In the genomic region with DNA sequence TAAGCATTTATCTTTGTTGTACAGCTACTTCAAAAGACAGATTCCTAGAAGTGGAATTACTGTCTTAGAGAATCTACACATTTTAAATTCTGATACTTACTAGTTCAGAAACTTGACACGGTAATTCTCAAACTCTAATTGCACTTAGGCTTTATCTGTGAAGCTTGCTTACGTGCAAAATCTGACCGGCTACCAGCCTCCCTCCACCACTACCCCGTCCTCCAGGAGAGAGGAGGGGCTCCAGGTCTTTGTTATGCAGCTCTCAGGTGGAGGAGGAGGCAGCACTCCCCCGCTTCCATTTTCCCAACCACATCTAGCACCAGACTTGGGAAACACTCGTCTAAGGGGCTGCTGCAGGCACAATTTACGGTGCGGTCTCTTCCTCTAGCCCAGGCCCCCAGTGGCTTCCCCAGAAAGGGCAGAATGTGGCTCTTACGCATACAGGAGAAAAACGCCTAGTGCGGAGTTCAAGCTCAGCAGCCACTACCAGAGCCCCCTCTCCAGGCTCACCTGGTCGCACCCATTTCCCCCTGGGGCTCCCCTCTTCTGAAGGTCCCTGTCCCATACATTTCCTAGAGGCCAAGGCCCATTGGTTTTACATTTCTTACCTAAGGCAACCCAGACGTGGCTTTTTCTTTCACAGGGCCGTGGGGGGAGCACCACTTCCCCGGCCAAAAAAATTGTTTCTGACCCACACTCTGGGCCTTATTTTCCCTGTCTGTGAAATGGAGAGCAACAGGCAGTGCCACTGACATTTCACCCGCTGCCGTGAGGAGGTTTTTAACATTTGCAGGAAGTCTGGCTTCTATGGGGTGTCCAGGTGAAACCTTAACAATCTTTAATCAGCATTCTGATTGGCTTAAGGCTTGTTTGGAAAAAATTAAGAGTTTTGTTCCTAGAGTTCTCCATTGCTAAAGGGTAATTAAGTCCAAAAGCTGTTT, we compare ENCODE assay signal across 1 cellular context.
TF ChIP-seq lines count a peak whose summit lies in the region.

No MANE protein-coding gene starts in this region.

TF ChIP-seq in HCT116, 20 proteins besides CTCF, POLR2A, EP300 and RAD21 (continued from another document):
- TF ChIP-seq SRF (IDR thresholded peaks at IDR 0.05; ENCODE audit: low read depth) (no peak), CBX3 (IDR thresholded peaks at IDR 0.05; ENCODE audit: low read depth) (no peak), CEBPB (IDR thresholded peaks at IDR 0.05; ENCODE audit: low read depth) (no peak), FOSL1 (IDR thresholded peaks at IDR 0.05; ENCODE audit: low read depth) (no peak)
